Comparison of ENCODE assay signal across 25 cellular contexts in the genomic region with DNA sequence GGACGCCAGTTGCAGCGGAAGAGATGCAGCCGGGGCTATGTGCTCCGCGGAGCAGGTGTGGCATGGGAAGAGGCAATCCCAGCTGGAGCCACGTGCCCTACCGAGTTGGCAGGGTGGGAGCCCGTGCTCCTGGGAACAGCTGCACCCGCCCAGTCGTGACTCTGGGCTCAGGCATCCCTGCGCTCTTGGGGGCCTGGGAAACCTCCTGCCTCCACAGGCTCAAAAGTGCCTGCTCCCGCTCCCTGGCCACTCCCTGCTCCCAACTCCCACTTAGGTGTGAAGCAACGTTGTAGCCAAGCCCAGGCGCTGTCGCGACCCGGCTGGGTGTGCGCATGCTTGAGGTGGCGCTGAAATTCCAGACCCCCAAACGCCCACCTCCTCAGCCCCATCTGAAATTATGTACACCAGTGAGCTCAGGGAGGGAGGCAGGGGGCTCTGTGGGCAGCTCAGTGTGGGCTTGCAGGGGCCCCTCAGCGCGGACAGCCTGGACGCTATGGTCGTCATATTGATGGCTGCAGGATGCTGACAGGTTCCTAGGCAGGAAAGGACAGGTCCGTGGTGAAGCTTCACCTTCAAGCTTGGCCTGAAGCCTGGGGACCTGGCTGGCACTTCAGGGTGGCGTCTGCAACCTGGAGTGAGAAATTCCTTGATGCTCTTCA.
DNase-seq lines count a peak whose midpoint lies in the region; ATAC-seq and TF ChIP-seq lines count a peak whose summit lies in the region.
"Had no signal": no experiment of that assay in that cellular context is flagged by ENCODE, and none has a peak within 500 bp of the region (broad histone marks: within the 10 kb centered on the region; RNA-seq: fewer than 3 reads in every experiment).

No MANE protein-coding gene starts in this region.

- H3K4me1 ChIP-seq in endodermal cell (ENCODE audit: control insufficient read depth, insufficient read depth, low read length) (no peaks in the 10 kb centered on the region), upper lobe of right lung (no peaks in the 10 kb centered on the region)
- H3K4me1 ChIP-seq: SJSA1 had no signal

- intact Hi-C loops in left ventricle myocardium superior (cut with micrococcal nuclease): no loop called here
- intact Hi-C loops in Right ventricle myocardium superior (cut with DNase I): no loop called here
- intact Hi-C loops in posterior vena cava (cut with DNase I): no loop called here
- intact Hi-C loops in upper lobe of right lung (cut with DNase I): no loop called here

- no peak overlapping the region for H3K4me3 ChIP-seq in endodermal cell (ENCODE audit: low read length)
- H3K4me3 ChIP-seq in upper lobe of right lung: no peak overlapping the region
- H3K4me3 ChIP-seq: PC-9, SJSA1 had no signal

- H3K9me3 Mint-ChIP-seq in endodermal cell: no peaks in the 10 kb centered on the region

- H3K9me3 ChIP-seq in endodermal cell (ENCODE audit: control insufficient read depth, low read length): no peaks in the 10 kb centered on the region
- no peaks in the 10 kb centered on the region for H3K9me3 ChIP-seq in upper lobe of right lung

- H3K4me3 Mint-ChIP-seq in endodermal cell: no peak overlapping the region

- no peak overlapping the region for H3K27ac Mint-ChIP-seq in endodermal cell

- WGBS in endodermal cell (ENCODE audit: insufficient coverage in 1 of 2, insufficient read length in 1 of 2), 2 experiments: 92 to 99% methylated on average over 17 to 26 of the region's 26 CpGs

- H3K36me3 ChIP-seq in endodermal cell (ENCODE audit: control insufficient read depth, insufficient read depth, low read length) (no peaks in the 10 kb centered on the region), upper lobe of right lung (no peaks in the 10 kb centered on the region)
- H3K36me3 ChIP-seq: SJSA1 had no signal

- H3K36me3 Mint-ChIP-seq in endodermal cell (ENCODE audit: low read depth): no peaks in the 10 kb centered on the region

- H3K27me3 Mint-ChIP-seq in endodermal cell (ENCODE audit: insufficient read depth): no peaks in the 10 kb centered on the region

- ATAC-seq in left ventricle myocardium superior: no peak
- ATAC-seq in Right ventricle myocardium superior (ENCODE audit: poor library complexity): no peak
- ATAC-seq in upper lobe of right lung: peak; percentile 26
- ATAC-seq: Right ventricle myocardium inferior had no signal

- DNase-seq in left ventricle myocardium superior (peak; percentile 18), Right ventricle myocardium superior (no peak), endodermal cell (peak; percentile 41), posterior vena cava (ENCODE audit: low spot score) (peak; percentile 37), upper lobe of right lung (peak; percentile 54), NCI-H1417 treated with DMSO at 0.1 percent for 48 hours (lab: John Stamatoyannopoulos, UW) (no peak), HCEC 1CT (no peak), NCI-H1694 treated with DMSO at 0.1 percent for 48 hours (lab: John Stamatoyannopoulos, UW) (no peak)
- DNase-seq: 8988T; ACHN; Calu3; DMS79 treated with DMSO at 0.1 percent for 48 hours; GF-D8; Karpas-422; NCI-H1092; NCI-H1436; NCI-H1930; NCI-H446; NCI-H524 treated with DMSO at 0.1 percent for 48 hours; NCI-H774; NK-92 treated with Interleukin-12 subunit alpha and Interleukin-12 subunit beta, amount 100 ng/mL, for 24 hours; PC-9 had no signal

- TF ChIP-seq CTCF in endodermal cell (conservative IDR thresholded peaks at IDR 0.05): no peak
- TF ChIP-seq CTCF in upper lobe of right lung (IDR thresholded peaks at IDR 0.05): no peak

- H3K27ac ChIP-seq in endodermal cell (ENCODE audit: low read depth, low read length) (no peak overlapping the region), upper lobe of right lung (no peak overlapping the region)
- H3K27ac ChIP-seq: HL-60, PC-9, SJSA1 had no signal

- H3K27me3 ChIP-seq in endodermal cell (ENCODE audit: control insufficient read depth, insufficient read depth, low read length, poor library complexity, severe bottlenecking) (no peaks in the 10 kb centered on the region), upper lobe of right lung (no peaks in the 10 kb centered on the region)
- H3K27me3 ChIP-seq: SJSA1 had no signal

- peaks cover 7% of the 10 kb centered on the region for H3K4me1 Mint-ChIP-seq in endodermal cell

- H3K9ac ChIP-seq in endodermal cell (ENCODE audit: extremely low read depth, low read length, poor library complexity, severe bottlenecking): no peak overlapping the region

Comparison
In these comparisons a context has a peak if more than half of its experiments do, and no peak if none do; other contexts are left out.
1. DNase-seq: peak in left ventricle myocardium superior (single experiment), endodermal cell (single experiment), posterior vena cava (single experiment) and upper lobe of right lung (single experiment); none in Right ventricle myocardium superior (single experiment), NCI-H1417 treated with DMSO at 0.1 percent for 48 hours (single experiment), HCEC 1CT (single experiment) and NCI-H1694 treated with DMSO at 0.1 percent for 48 hours (single experiment).